In genomic region chr10:95246582-95247051, GRCh38 we compare ENCODE assay signal across 8 cellular contexts. TPM values are rescaled to one million over a fixed set of nuclear protein-coding genes. Genes with fewer than 3 reads are reported as not detected.
DNase-seq lines count a peak whose midpoint lies in the region; ATAC-seq, FAIRE-seq and TF ChIP-seq lines count a peak whose summit lies in the region.

No MANE protein-coding gene starts in this region.

- H3K4me1 ChIP-seq in BLaER1, result peaks cover 53% of the 10 kb centered on the region

- no peaks in the 10 kb centered on the region for H3K9me3 ChIP-seq in BLaER1

- FAIRE-seq in bronchial epithelial cell (lab: Jason Lieb, UNC), result no peak

- H3K36me3 ChIP-seq in BLaER1 (peaks cover 88% of the 10 kb centered on the region), bronchial epithelial cell (ENCODE audit: control insufficient read depth, insufficient read depth, low read length) (peaks cover 37% of the 10 kb centered on the region)

- peak overlapping the region; percentile 39 for H3K4me2 ChIP-seq in BLaER1

- ATAC-seq in left lobe of liver, result peak; percentile 77

- peak overlapping the region; percentile 25; the same call in 1 of the 2 replicates for H3K9ac ChIP-seq in BLaER1

- H3K27me3 ChIP-seq in BLaER1, result no peaks in the 10 kb centered on the region
- no peaks in the 10 kb centered on the region for H3K27me3 ChIP-seq in bronchial epithelial cell (ENCODE audit: control insufficient read depth, insufficient read depth, low read length)

- H3K4me3 ChIP-seq in BLaER1 (no peak overlapping the region), NB4 (ENCODE audit: low read depth, low read length) (no peak overlapping the region), bronchial epithelial cell (ENCODE audit: low read depth, low read length) (no peak overlapping the region)

- no peak overlapping the region for H3K27ac ChIP-seq in BLaER1

- TF ChIP-seq POLR2A in NB4 (IDR thresholded peaks at IDR 0.05; ENCODE audit: extremely low read depth, insufficient read length), result no peak

- peak; percentile 35 for DNase-seq in GM19238 (ENCODE audit: insufficient read length, low spot score)
- DNase-seq in NB4 (ENCODE audit: low read depth), result peak; percentile 75
- peak; percentile 61 for DNase-seq in UCSD-AML1 (lab: John Stamatoyannopoulos, UW; ENCODE audit: unreplicated experiment)
- peak; percentile 64 for DNase-seq in bronchial epithelial cell (ENCODE audit: low read depth)
- peak; percentile 62 for DNase-seq in left lobe of liver (ENCODE audit: low spot score)
- DNase-seq in stimulated activated CD4-positive, alpha-beta T cell treated with anti-CD3 and anti-CD28 coated beads, TNF-alpha, amount 100 ng/mL, for 24 hours (ENCODE audit: low read depth in 3 of 3), result peak; percentile 27 to 44 (median 43)
- no peak for DNase-seq in 8988T

- peaks cover 58% of the 10 kb centered on the region for H4K20me1 ChIP-seq in BLaER1

- TF ChIP-seq CTCF in NB4 (IDR thresholded peaks at IDR 0.05; ENCODE audit: low read depth, low read length) (peak; percentile 80), bronchial epithelial cell (IDR thresholded peaks at IDR 0.05; ENCODE audit: insufficient read depth, low read length, severe bottlenecking) (peak; percentile 78)

RNA-seq across cellular contexts. Expression of gene PDLIM1, which starts 44.2 kb away (rescaled TPM):
- total RNA-seq in bronchial epithelial cell, result 19.2 and 20.2 TPM in 2 replicates
- total RNA-seq in left lobe of liver, result 67.1 TPM

RNA-seq across cellular contexts. Expression of gene ACSM6, which starts 52.6 kb away (rescaled TPM):
- total RNA-seq in bronchial epithelial cell (not detected in 2 replicates), left lobe of liver (not detected)
